In genomic region chr3:71726106-71726505, GRCh38 we compare ENCODE assay signal across 8 cellular contexts. TPM values are rescaled to one million over a fixed set of nuclear protein-coding genes. Genes with fewer than 3 reads are reported as not detected.
DNase-seq lines count a peak whose midpoint lies in the region; ATAC-seq and TF ChIP-seq lines count a peak whose summit lies in the region.

No MANE protein-coding gene starts in this region.

- H3K36me3 Mint-ChIP-seq in WTC11: no peaks in the 10 kb centered on the region
- peaks cover 8% of the 10 kb centered on the region for H3K36me3 Mint-ChIP-seq in dendritic cell treated with granulocyte-macrophage colony-stimulating factor and Interleukin-4, amounts not matched to agents 40 ng/mL and 50 ng/mL, for 4 days (ENCODE audit: low read depth)

- TF ChIP-seq CTCF in WTC11 (IDR thresholded peaks at IDR 0.05) (no peak), osteoblast (IDR thresholded peaks at IDR 0.05; ENCODE audit: extremely low read depth, low read depth, low read length) (no peak)

- no peaks in the 10 kb centered on the region for H3K9me3 Mint-ChIP-seq in WTC11
- no peaks in the 10 kb centered on the region for H3K9me3 Mint-ChIP-seq in dendritic cell treated with granulocyte-macrophage colony-stimulating factor and Interleukin-4, amounts not matched to agents 40 ng/mL and 50 ng/mL, for 4 days

- peaks cover 46% of the 10 kb centered on the region for H3K4me1 Mint-ChIP-seq in WTC11
- H3K4me1 Mint-ChIP-seq in dendritic cell treated with granulocyte-macrophage colony-stimulating factor and Interleukin-4, amounts not matched to agents 40 ng/mL and 50 ng/mL, for 4 days (ENCODE audit: low read depth): peaks cover 53% of the 10 kb centered on the region

- H3K4me2 ChIP-seq in BLaER1 (0 out of 2 replicates have a peak overlapping the region, but pooled peaks have one; percentile 98), osteoblast (ENCODE audit: insufficient read depth, low read length) (peak overlapping the region; percentile 81)

- H2AFZ ChIP-seq in osteoblast (ENCODE audit: low read length): no peak overlapping the region

- H3K4me3 ChIP-seq in BLaER1 (no peak overlapping the region), osteoblast (ENCODE audit: insufficient read depth, low read length) (no peak overlapping the region)

- peaks cover 35% of the 10 kb centered on the region for H3K27me3 Mint-ChIP-seq in WTC11 (ENCODE audit: low read depth)
- H3K27me3 Mint-ChIP-seq in dendritic cell treated with granulocyte-macrophage colony-stimulating factor and Interleukin-4, amounts not matched to agents 40 ng/mL and 50 ng/mL, for 4 days: peaks cover 4% of the 10 kb centered on the region

- H3K79me2 ChIP-seq in osteoblast (ENCODE audit: insufficient read depth, low read length): no peaks in the 10 kb centered on the region

- ATAC-seq in WTC11 (no peak), GM21737 (IDR thresholded peaks at IDR 0.05; ENCODE audit: unreplicated experiment) (no peak)

- H3K36me3 ChIP-seq in BLaER1 (no peaks in the 10 kb centered on the region), osteoblast (ENCODE audit: insufficient read depth, low read length) (no peaks in the 10 kb centered on the region)

- peaks cover 13% of the 10 kb centered on the region for H4K20me1 ChIP-seq in BLaER1
- H4K20me1 ChIP-seq in osteoblast (ENCODE audit: insufficient read depth, low read length): no peaks in the 10 kb centered on the region

- H3K4me3 Mint-ChIP-seq in WTC11: peak overlapping the region; percentile 78
- peak overlapping the region; percentile 77 for H3K4me3 Mint-ChIP-seq in dendritic cell treated with granulocyte-macrophage colony-stimulating factor and Interleukin-4, amounts not matched to agents 40 ng/mL and 50 ng/mL, for 4 days

- H3K27ac Mint-ChIP-seq in WTC11: no peak overlapping the region
- H3K27ac Mint-ChIP-seq in dendritic cell treated with granulocyte-macrophage colony-stimulating factor and Interleukin-4, amounts not matched to agents 40 ng/mL and 50 ng/mL, for 4 days: peak overlapping the region; percentile 12

- DNase-seq in WTC11 (ENCODE audit: low spot score) (no peak), osteoblast (ENCODE audit: insufficient read length, low spot score, missing footprints) (peak; percentile 60), HuH-7.5 (ENCODE audit: low spot score) (no peak), anterior cingulate cortex (lab: John Stamatoyannopoulos, UW) (no peak), NCI-H1436 (lab: John Stamatoyannopoulos, UW) (no peak)

- intact Hi-C loops in dendritic cell treated with granulocyte-macrophage colony-stimulating factor and Interleukin-4, amounts not matched to agents 40 ng/mL and 50 ng/mL, for 4 days (cut with micrococcal nuclease): loop anchor here (2.0 to 10.0 kb wide), 2 partner anchors 59 to 133 kb away; partner anchors contain the start of gene PROK2

- H3K9me3 ChIP-seq in BLaER1 (no peaks in the 10 kb centered on the region), osteoblast (ENCODE audit: low read depth, low read length) (no peaks in the 10 kb centered on the region)

- no peak overlapping the region for H3K27ac ChIP-seq in BLaER1
- H3K27ac ChIP-seq in osteoblast (ENCODE audit: low read depth, low read length): no peak overlapping the region

- H3K9ac ChIP-seq in BLaER1: no peak overlapping the region

- H3K27me3 ChIP-seq in BLaER1: peaks cover 51% of the 10 kb centered on the region
- H3K27me3 ChIP-seq in osteoblast (ENCODE audit: insufficient read depth, low read length): peaks cover 44% of the 10 kb centered on the region

- H3K4me1 ChIP-seq in BLaER1 (peaks cover 41% of the 10 kb centered on the region), osteoblast (ENCODE audit: insufficient read depth, low read length) (peaks cover 7% of the 10 kb centered on the region)

- POLR2A ChIA-PET in WTC11 (lab: Charles Lee): no interaction called here

- CTCF ChIA-PET in WTC11 (lab: Charles Lee): no interaction called here

TF ChIP-seq in WTC11, 78 proteins besides CTCF, POLR2A, EP300 and RAD21:
- no peak for TF ChIP-seq USF2 (CRISPR knock-in tag; IDR thresholded peaks at IDR 0.05)
- TF ChIP-seq PREB (CRISPR knock-in tag; IDR thresholded peaks at IDR 0.05; ENCODE audit: borderline replicate concordance): no peak
- no peak for TF ChIP-seq E2F1 (CRISPR knock-in tag; IDR thresholded peaks at IDR 0.05)

RNA-seq across cellular contexts. Expression of gene EIF4E3, which starts 0.9 kb away (rescaled TPM):
- total RNA-seq in WTC11 (2021): 14.0 to 16.5 TPM (median 14.3 TPM) in 3 replicates
- total RNA-seq in osteoblast: 2.9 and 3.5 TPM in 2 replicates

RNA-seq across cellular contexts. Expression of gene GPR27, which starts 27.5 kb away (rescaled TPM):
- total RNA-seq in WTC11 (2021): 14.7 to 16.4 TPM (median 14.8 TPM) in 3 replicates
- under 0.01 TPM in 1 of 2 replicates, not detected in the other for total RNA-seq in osteoblast

RNA-seq across cellular contexts. Expression of gene PROK2, which starts 58.8 kb away (rescaled TPM):
- 0.92 to 2.0 TPM (median 1.4 TPM) in 3 replicates for total RNA-seq in WTC11 (2021)
- total RNA-seq in osteoblast: not detected in 2 replicates

Comparison
In these comparisons a context has a peak if more than half of its experiments do, and no peak if none do; other contexts are left out.
1. RNA of gene GPR27, which starts 27.5 kb away (total RNA-seq): 14.7 to 16.4 TPM in WTC11; under 0.01 TPM in osteoblast; every median in the first group is over 10 times any median in the second.